ENCODE assay signal across 2 cellular contexts in the genomic region with DNA sequence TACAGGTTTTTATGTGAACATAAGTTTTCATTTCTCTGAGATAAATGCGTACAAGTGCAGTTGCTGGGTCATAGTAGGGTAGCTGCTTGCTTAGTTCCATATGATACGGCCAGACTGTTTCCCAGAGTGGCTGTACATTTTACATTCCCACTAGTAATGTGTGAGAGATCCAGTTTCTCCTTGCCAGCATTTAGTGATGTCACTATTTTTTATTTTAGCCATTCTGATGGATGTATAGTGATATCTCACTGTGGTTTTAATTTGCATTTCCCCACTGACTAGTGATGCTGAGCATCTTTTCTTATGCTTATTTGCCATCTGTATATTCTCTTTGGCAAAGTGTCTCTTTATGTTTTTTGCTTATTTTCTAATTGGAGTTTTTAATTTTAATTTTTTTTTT.
TF ChIP-seq lines count a peak whose summit lies in the region.

No MANE protein-coding gene starts in this region.

TF ChIP-seq in HepG2, 621 proteins besides CTCF, POLR2A, EP300 and RAD21:
- TF ChIP-seq MEIS2 (CRISPR knock-in tag; IDR thresholded peaks at IDR 0.05) (no peak), HCFC1 (IDR thresholded peaks at IDR 0.05; ENCODE audit: low read depth, low read length) (no peak), ATF7 (IDR thresholded peaks at IDR 0.05) (peak; percentile 56), ATF7 (CRISPR knock-in tag; IDR thresholded peaks at IDR 0.05) (no peak), PRMT3 (CRISPR knock-in tag; IDR thresholded peaks at IDR 0.05; ENCODE audit: borderline replicate concordance, low read depth) (no peak)

TF ChIP-seq in GM12891, 5 proteins besides CTCF, POLR2A, EP300 and RAD21:
- no peak for TF ChIP-seq POLR2AphosphoS5 (IDR thresholded peaks at IDR 0.05; ENCODE audit: low read depth, low read length)
